32 cellular contexts compared by ENCODE assay signal in genomic region chr2:109427661-109428091, GRCh38.
"Had no signal": no experiment of that assay in that cellular context is flagged by ENCODE, and none has a peak within 500 bp of the region (broad histone marks: within the 10 kb centered on the region; RNA-seq: fewer than 3 reads in every experiment).

No MANE protein-coding gene starts in this region.

- H3K4me1 ChIP-seq: ascending aorta, neural progenitor cell, right lobe of liver, tibial artery had no signal

- H3K27ac Mint-ChIP-seq: activated CD4-positive, alpha-beta T cell treated with anti-CD3 and anti-CD28 coated beads, Interleukin-2, amount 10 ng/mL, durations not matched to agents 7 days and 5 days; activated CD8-positive, alpha-beta T cell treated with anti-CD3 and anti-CD28 coated beads for 36 hours; activated naive CD8-positive, alpha-beta T cell; activated T-helper 2 cell treated with anti-CD3 and anti-CD28 coated beads, Interferon-gamma antibody, Interleukin-2, Interleukin-4, amounts not matched to agents 10 μg/mL and 5 μg/mL and 100 μg/mL, durations not matched to agents 14 hours and 24 hours and 36 hours; memory B cell; neural progenitor cell; progenitor cell of endocrine pancreas; WTC11 had no signal

- H3K27me3 Mint-ChIP-seq: activated CD4-positive, alpha-beta T cell treated with anti-CD3 and anti-CD28 coated beads, Interleukin-2, amount 10 ng/mL, durations not matched to agents 7 days and 5 days; activated CD8-positive, alpha-beta T cell treated with anti-CD3 and anti-CD28 coated beads for 36 hours; activated naive CD8-positive, alpha-beta T cell; brain; naive thymus-derived CD8-positive, alpha-beta T cell had no signal

- ATAC-seq: activated CD8-positive, alpha-beta T cell treated with anti-CD3 and anti-CD28 coated beads for 36 hours; activated T-cell treated with anti-CD3 and anti-CD28 coated beads, Interleukin-2, amount 50 U/mL, for 4 hours; gastroesophageal sphincter; left cardiac atrium; naive thymus-derived CD8-positive, alpha-beta T cell; right lobe of liver; WTC11 had no signal

- H3K9me3 ChIP-seq: ascending aorta, gastroesophageal sphincter, right lobe of liver, suprapubic skin, tibial artery had no signal

- DNase-seq: activated CD4-positive, alpha-beta T cell treated with anti-CD3 and anti-CD28 coated beads for 1 hour; activated CD4-positive, alpha-beta T cell treated with anti-CD3 and anti-CD28 coated beads, Interleukin-2, amount 10 ng/mL, durations not matched to agents 7 days and 5 days; activated CD8-positive, alpha-beta T cell treated with anti-CD3 and anti-CD28 coated beads for 36 hours; activated naive CD4-positive, alpha-beta T cell treated with Interleukin-2 at 50 U/mL for 16 hours; activated T-cell treated with anti-CD3 and anti-CD28 coated beads, Interleukin-2, amount 50 U/mL, for 4 hours; cerebellar nuclear complex; effector memory CD4-positive, alpha-beta T cell; islet precursor cell; left cardiac atrium; midbrain; naive thymus-derived CD8-positive, alpha-beta T cell; right lobe of liver; small intestine; stimulated activated CD4-positive, alpha-beta T cell treated with anti-CD3 and anti-CD28 coated beads, Interleukin-15, amount 100 ng/mL, for 24 hours; stimulated activated CD4-positive, alpha-beta T cell treated with anti-CD3 and anti-CD28 coated beads, Interleukin-2, amount 100 ng/mL, for 24 hours; stimulated activated naive CD4-positive, alpha-beta T cell; T-helper 2 cell; tibial artery had no signal

- H3K36me3 Mint-ChIP-seq: activated naive CD8-positive, alpha-beta T cell; memory B cell; WTC11 had no signal

- H3K4me3 Mint-ChIP-seq: activated CD4-positive, alpha-beta T cell treated with anti-CD3 and anti-CD28 coated beads, Interleukin-2, amount 10 ng/mL, durations not matched to agents 7 days and 5 days; activated CD8-positive, alpha-beta T cell treated with anti-CD3 and anti-CD28 coated beads for 36 hours; activated naive CD8-positive, alpha-beta T cell; activated T-cell treated with anti-CD3 and anti-CD28 coated beads, Interleukin-2, amount 50 U/mL, for 4 hours; brain; memory B cell; naive thymus-derived CD8-positive, alpha-beta T cell; neural progenitor cell; WTC11 had no signal

- H3K4me3 ChIP-seq: ascending aorta, cardiac muscle cell, coronary artery, dorsolateral prefrontal cortex, gastroesophageal sphincter, hepatocyte, neural progenitor cell, right lobe of liver, suprapubic skin, tibial artery had no signal

- H3K36me3 ChIP-seq: cardiac muscle cell, neural progenitor cell, right lobe of liver, suprapubic skin had no signal

- H3K9me3 Mint-ChIP-seq: activated CD4-positive, alpha-beta T cell treated with anti-CD3 and anti-CD28 coated beads, Interleukin-2, amount 10 ng/mL, durations not matched to agents 7 days and 5 days; activated CD8-positive, alpha-beta T cell treated with anti-CD3 and anti-CD28 coated beads for 36 hours; activated T-cell treated with anti-CD3 and anti-CD28 coated beads, Interleukin-2, amount 50 U/mL, for 4 hours; activated T-helper 2 cell treated with anti-CD3 and anti-CD28 coated beads, Interferon-gamma antibody, Interleukin-2, Interleukin-4, amounts not matched to agents 10 μg/mL and 5 μg/mL and 100 μg/mL, durations not matched to agents 14 hours and 24 hours and 36 hours; naive thymus-derived CD8-positive, alpha-beta T cell; neural progenitor cell; WTC11 had no signal

- H3K4me1 Mint-ChIP-seq: WTC11 had no signal
